1 cellular context compared by ENCODE assay signal in the genomic region with DNA sequence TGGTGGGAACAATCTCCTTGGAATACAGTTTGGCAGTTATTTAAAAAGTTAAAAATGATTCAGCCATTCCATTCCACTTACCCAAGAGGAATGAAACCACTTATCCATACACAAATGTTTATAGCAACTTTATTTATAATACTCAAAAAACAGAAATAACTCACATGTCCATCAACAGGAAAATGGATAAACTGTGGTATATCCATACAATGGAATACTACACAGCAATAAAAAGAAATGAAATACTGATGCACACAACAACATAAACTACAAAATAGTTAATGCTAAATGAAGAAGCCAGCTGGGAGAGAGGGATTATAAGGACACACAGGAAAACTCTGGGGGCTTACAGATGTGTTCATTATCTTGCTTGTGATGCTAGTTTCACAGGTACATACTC.
TF ChIP-seq lines count a peak whose summit lies in the region.

No MANE protein-coding gene starts in this region.

TF ChIP-seq in SK-N-SH, 30 proteins besides CTCF, POLR2A, EP300 and RAD21 (continued from another document):
- no peak for TF ChIP-seq TAF1 (IDR thresholded peaks at IDR 0.05; ENCODE audit: borderline replicate concordance, low read depth, low read length)
- no peak for TF ChIP-seq RFX5 (IDR thresholded peaks at IDR 0.05; ENCODE audit: low read length)
- no peak for TF ChIP-seq JUND (IDR thresholded peaks at IDR 0.05)
- no peak for TF ChIP-seq RCOR1 (IDR thresholded peaks at IDR 0.05; ENCODE audit: low read length)
- TF ChIP-seq, protein P1, sequence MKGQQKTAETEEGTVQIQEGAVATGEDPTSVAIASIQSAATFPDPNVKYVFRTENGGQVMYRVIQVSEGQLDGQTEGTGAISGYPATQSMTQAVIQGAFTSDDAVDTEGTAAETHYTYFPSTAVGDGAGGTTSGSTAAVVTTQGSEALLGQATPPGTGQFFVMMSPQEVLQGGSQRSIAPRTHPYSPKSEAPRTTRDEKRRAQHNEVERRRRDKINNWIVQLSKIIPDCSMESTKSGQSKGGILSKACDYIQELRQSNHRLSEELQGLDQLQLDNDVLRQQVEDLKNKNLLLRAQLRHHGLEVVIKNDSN (IDR thresholded peaks at IDR 0.05; ENCODE audit: borderline replicate concordance, low read depth), result no peak
- TF ChIP-seq, protein P2, sequence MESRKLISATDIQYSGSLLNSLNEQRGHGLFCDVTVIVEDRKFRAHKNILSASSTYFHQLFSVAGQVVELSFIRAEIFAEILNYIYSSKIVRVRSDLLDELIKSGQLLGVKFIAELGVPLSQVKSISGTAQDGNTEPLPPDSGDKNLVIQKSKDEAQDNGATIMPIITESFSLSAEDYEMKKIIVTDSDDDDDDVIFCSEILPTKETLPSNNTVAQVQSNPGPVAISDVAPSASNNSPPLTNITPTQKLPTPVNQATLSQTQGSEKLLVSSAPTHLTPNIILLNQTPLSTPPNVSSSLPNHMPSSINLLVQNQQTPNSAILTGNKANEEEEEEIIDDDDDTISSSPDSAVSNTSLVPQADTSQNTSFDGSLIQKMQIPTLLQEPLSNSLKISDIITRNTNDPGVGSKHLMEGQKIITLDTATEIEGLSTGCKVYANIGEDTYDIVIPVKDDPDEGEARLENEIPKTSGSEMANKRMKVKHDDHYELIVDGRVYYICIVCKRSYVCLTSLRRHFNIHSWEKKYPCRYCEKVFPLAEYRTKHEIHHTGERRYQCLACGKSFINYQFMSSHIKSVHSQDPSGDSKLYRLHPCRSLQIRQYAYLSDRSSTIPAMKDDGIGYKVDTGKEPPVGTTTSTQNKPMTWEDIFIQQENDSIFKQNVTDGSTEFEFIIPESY (IDR thresholded peaks at IDR 0.05; ENCODE audit: borderline replicate concordance, low read depth), result no peak
- TF ChIP-seq TEAD4 (IDR thresholded peaks at IDR 0.05; ENCODE audit: borderline replicate concordance, insufficient read depth), result no peak
